In genomic region chr20:18276821-18277220, GRCh38 we compare ENCODE assay signal across 8 cellular contexts. TPM values are rescaled to one million over a fixed set of nuclear protein-coding genes. Genes with fewer than 3 reads are reported as not detected.
A peak's percentile ranks its signal among the peaks of the same experiment; 100 is the strongest.
DNase-seq lines count a peak whose midpoint lies in the region; ATAC-seq and TF ChIP-seq lines count a peak whose summit lies in the region.

No MANE protein-coding gene starts in this region.

- TF ChIP-seq POLR2A in NB4 (IDR thresholded peaks at IDR 0.05; ENCODE audit: extremely low read depth, insufficient read length), result no peak

- no peaks in the 10 kb centered on the region for H3K36me3 ChIP-seq in adipocyte (ENCODE audit: control insufficient read depth, insufficient read depth, low read length, severe bottlenecking)

- H3K4me3 ChIP-seq in NB4 (ENCODE audit: low read depth, low read length) (no peak overlapping the region), adipocyte (ENCODE audit: low read length) (no peak overlapping the region), retinal pigment epithelial cell (ENCODE audit: low read length) (no peak overlapping the region)

- H3K4me1 ChIP-seq in adipocyte (ENCODE audit: control insufficient read depth, insufficient read depth, low read length), result no peaks in the 10 kb centered on the region

- TF ChIP-seq CTCF in NB4 (IDR thresholded peaks at IDR 0.05; ENCODE audit: low read depth, low read length), result peak; percentile 93
- TF ChIP-seq CTCF in retinal pigment epithelial cell (conservative IDR thresholded peaks at IDR 0.05; ENCODE audit: low read depth, low read length), result peak; percentile 94

- H3K9ac ChIP-seq in adipocyte (ENCODE audit: low read length), result no peak overlapping the region

- DNase-seq in AG20443 (ENCODE audit: low spot score), result peak; percentile 84
- DNase-seq in NB4 (ENCODE audit: low read depth), result peak; percentile 71
- peak; percentile 87 for DNase-seq in adipocyte (ENCODE audit: low read depth)
- peak; percentile 52 for DNase-seq in left ventricle myocardium superior
- DNase-seq in retinal pigment epithelial cell (ENCODE audit: low read depth), result no peak

- intact Hi-C loops in left ventricle myocardium superior (cut with micrococcal nuclease), result no loop called here

- H3K27me3 ChIP-seq in adipocyte (replicated peaks; ENCODE audit: control insufficient read depth, insufficient read depth, low read length), result peaks cover 16% of the 10 kb centered on the region

- no peaks in the 10 kb centered on the region for H3K9me3 ChIP-seq in adipocyte (ENCODE audit: control insufficient read depth, low read length)

- peak; percentile 75 for ATAC-seq in GM19043 (IDR thresholded peaks at IDR 0.05; ENCODE audit: low read depth, unreplicated experiment)
- peak; percentile 99 for ATAC-seq in SK-N-SH treated with all-trans-retinoic acid at 6 μM for 48 hours
- peak; percentile 67 for ATAC-seq in left ventricle myocardium superior
- no peak for ATAC-seq in HG03196 (IDR thresholded peaks at IDR 0.05; ENCODE audit: unreplicated experiment)

TF ChIP-seq in SK-N-SH treated with all-trans-retinoic acid at 6 μM for 48 hours, 23 proteins besides CTCF, POLR2A, EP300 and RAD21:
- TF ChIP-seq TSHZ2 (CRISPR knock-in tag; IDR thresholded peaks at IDR 0.05) (no peak), ZNF70 (CRISPR knock-in tag; IDR thresholded peaks at IDR 0.05) (no peak), POU6F1 (CRISPR knock-in tag; IDR thresholded peaks at IDR 0.05; ENCODE audit: borderline replicate concordance, low read depth) (no peak), ZNF565 (CRISPR knock-in tag; conservative IDR thresholded peaks at IDR 0.05; ENCODE audit: low read depth) (no peak), OSR1 (CRISPR knock-in tag; IDR thresholded peaks at IDR 0.05) (no peak), ARNTL (CRISPR knock-in tag; IDR thresholded peaks at IDR 0.05; ENCODE audit: borderline replicate concordance, low read depth) (no peak), SNAI2 (CRISPR knock-in tag; IDR thresholded peaks at IDR 0.05) (no peak), ZNF8 (CRISPR knock-in tag; IDR thresholded peaks at IDR 0.05) (no peak), TCF4 (CRISPR knock-in tag; IDR thresholded peaks at IDR 0.05; ENCODE audit: borderline replicate concordance) (no peak), CSDC2 (CRISPR knock-in tag; IDR thresholded peaks at IDR 0.05) (no peak), RARB (CRISPR knock-in tag; IDR thresholded peaks at IDR 0.05) (no peak), ZC3H10 (CRISPR knock-in tag; IDR thresholded peaks at IDR 0.05) (no peak), ISL1 (CRISPR knock-in tag; IDR thresholded peaks at IDR 0.05) (no peak), ESRRG (CRISPR knock-in tag; IDR thresholded peaks at IDR 0.05) (no peak), PATZ1 (CRISPR knock-in tag; IDR thresholded peaks at IDR 0.05; ENCODE audit: borderline replicate concordance) (no peak), GLIS3 (CRISPR knock-in tag; IDR thresholded peaks at IDR 0.05) (no peak), ZFP30 (CRISPR knock-in tag; IDR thresholded peaks at IDR 0.05) (no peak), PPARA (CRISPR knock-in tag; IDR thresholded peaks at IDR 0.05; ENCODE audit: borderline replicate concordance) (no peak), BACH2 (CRISPR knock-in tag; IDR thresholded peaks at IDR 0.05; ENCODE audit: borderline replicate concordance) (no peak)
TF ChIP-seq in SK-N-SH treated with all-trans-retinoic acid at 6 μM for 48 hours: peak in this region for 0.

RNA-seq across cellular contexts. Expression of gene ZNF133, which starts 11.5 kb away (rescaled TPM):
- total RNA-seq in left ventricle myocardium superior, result 6.3 TPM
